ENCODE assay signal across 35 cellular contexts in the genomic region with DNA sequence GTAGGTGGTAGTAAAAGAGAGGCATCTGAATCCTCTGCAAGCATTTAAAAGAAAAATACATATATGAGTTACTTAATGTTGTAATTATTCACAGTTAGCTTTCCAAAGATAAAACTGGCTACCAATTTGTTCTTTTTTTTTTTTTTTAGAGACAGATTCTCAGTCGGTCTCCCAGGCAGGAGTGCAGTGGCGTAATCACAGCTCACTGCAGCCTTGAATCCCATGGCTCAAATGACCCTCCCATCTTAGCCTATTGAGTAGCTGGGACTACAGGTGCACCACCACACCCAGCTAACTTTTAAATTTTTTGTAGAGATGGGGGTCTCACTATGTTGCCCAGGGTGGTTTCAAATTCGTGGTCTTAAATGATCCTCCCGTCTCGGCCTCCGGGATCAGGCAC.
"Had no signal": no experiment of that assay in that cellular context is flagged by ENCODE, and none has a peak within 500 bp of the region (broad histone marks: within the 10 kb centered on the region; RNA-seq: fewer than 3 reads in every experiment).

No MANE protein-coding gene starts in this region.

- H3K27ac ChIP-seq: KMS-11 had no signal

- H3K9ac ChIP-seq: KMS-11 had no signal

- H3K27me3 ChIP-seq: MG63 had no signal

- DNase-seq: Karpas-422, Kasumi-1, MG63, MM.1S, MV-4-11, NCI-H1048, NCI-H1092, NCI-H1092 treated with DMSO at 0.1 percent for 48 hours, NCI-H1105, NCI-H1105 treated with DMSO at 0.1 percent for 48 hours, NCI-H1417, NCI-H1417 treated with DMSO at 0.1 percent for 48 hours, NCI-H1436, NCI-H1436 treated with DMSO at 0.1 percent for 48 hours, NCI-H146, NCI-H1694, NCI-H1694 treated with DMSO at 0.1 percent for 48 hours, NCI-H187, NCI-H187 treated with DMSO at 0.1 percent for 48 hours, NCI-H1930, NCI-H2029, NCI-H2029 treated with DMSO at 0.1 percent for 48 hours, NCI-H2081, NCI-H2081 treated with DMSO at 0.1 percent for 48 hours, NCI-H2107, NCI-H2171, NCI-H2171 treated with DMSO at 0.1 percent for 48 hours, NCI-H2227 treated with DMSO at 0.1 percent for 48 hours, NCI-H226, NCI-H345, NCI-H446, NCI-H446 treated with DMSO at 0.1 percent for 48 hours, NCI-H510A, NCI-H510A treated with DMSO at 0.1 percent for 48 hours had no signal

- H3K9me3 ChIP-seq: MG63 had no signal

- H3K4me2 ChIP-seq: KMS-11 had no signal

- H3K4me3 ChIP-seq: MG63 had no signal

- H3K36me3 ChIP-seq: MG63 had no signal
